ENCODE assay signal across 25 cellular contexts in genomic region chr7:149454750-149455149, GRCh38.
"Had no signal": no experiment of that assay in that cellular context is flagged by ENCODE, and none has a peak within 500 bp of the region (broad histone marks: within the 10 kb centered on the region; RNA-seq: fewer than 3 reads in every experiment).

No MANE protein-coding gene starts in this region.

- ATAC-seq: activated CD8-positive, alpha-beta memory T cell treated with anti-CD3 and anti-CD28 coated beads, Interleukin-2, amount 10 ng/mL, durations not matched to agents 7 days and 5 days; body of pancreas; K562; SK-N-SH treated with all-trans-retinoic acid at 6 μM for 48 hours; WTC11 had no signal

- H3K9me3 Mint-ChIP-seq: activated CD4-positive, alpha-beta T cell treated with anti-CD3 and anti-CD28 coated beads, Interleukin-2, amount 10 ng/mL, durations not matched to agents 24 days and 14 days; activated naive CD4-positive, alpha-beta T cell treated with anti-CD3 and anti-CD28 coated beads, Interleukin-2, amount 10 ng/mL, durations not matched to agents 7 days and 5 days; activated T-helper 2 cell treated with anti-CD3 and anti-CD28 coated beads, Interferon-gamma antibody, Interleukin-2, Interleukin-4, amounts not matched to agents 10 μg/mL and 5 μg/mL and 100 μg/mL, durations not matched to agents 14 hours and 24 hours and 36 hours; central memory CD8-positive, alpha-beta T cell; WTC11 had no signal

- H3K4me3 ChIP-seq: ascending aorta, body of pancreas, K562, Peyer's patch, SJSA1 had no signal

- H3K27ac ChIP-seq: ascending aorta, body of pancreas, Peyer's patch, RWPE1, SJSA1 had no signal

- H3K4me3 Mint-ChIP-seq: activated CD4-positive, alpha-beta T cell treated with anti-CD3 and anti-CD28 coated beads, Interleukin-2, amount 10 ng/mL, durations not matched to agents 24 days and 14 days; activated CD8-positive, alpha-beta memory T cell treated with anti-CD3 and anti-CD28 coated beads, Interleukin-2, amount 10 ng/mL, durations not matched to agents 7 days and 5 days; activated naive CD4-positive, alpha-beta T cell treated with anti-CD3 and anti-CD28 coated beads, Interleukin-2, amount 10 ng/mL, durations not matched to agents 7 days and 5 days; central memory CD8-positive, alpha-beta T cell; WTC11 had no signal

- DNase-seq: activated CD4-positive, alpha-beta T cell treated with anti-CD3 and anti-CD28 coated beads, Interleukin-2, amount 10 ng/mL, durations not matched to agents 24 days and 14 days; activated CD4-positive, CD25-positive, alpha-beta regulatory T cell treated with anti-CD3 and anti-CD28 coated beads, Interleukin-2, amount 50 U/mL, for 72 hours; activated CD8-positive, alpha-beta memory T cell treated with anti-CD3 and anti-CD28 coated beads, Interleukin-2, amount 10 ng/mL, durations not matched to agents 7 days and 5 days; activated gamma-delta T cell treated with Interleukin-2 at 50 U/mL for 16 hours; activated naive CD4-positive, alpha-beta T cell treated with anti-CD3 and anti-CD28 coated beads, Interleukin-2, amount 10 ng/mL, durations not matched to agents 7 days and 5 days; body of pancreas; Kasumi-1; NCI-H1105 treated with DMSO at 0.1 percent for 48 hours; NCI-H1436 treated with DMSO at 0.1 percent for 48 hours; NCI-H187; NCI-H2081; NCI-H510A treated with DMSO at 0.1 percent for 48 hours; NCI-H69; NK-92 treated with Interleukin-12 subunit alpha and Interleukin-12 subunit beta, amount 100 ng/mL, for 24 hours; Peyer's patch; SHP77; SW 1271 had no signal

- H3K27me3 ChIP-seq: ascending aorta, body of pancreas, Peyer's patch, SJSA1 had no signal

- H3K9me3 ChIP-seq: ascending aorta, body of pancreas, Peyer's patch, SJSA1 had no signal

- H3K27me3 Mint-ChIP-seq: activated CD4-positive, alpha-beta T cell treated with anti-CD3 and anti-CD28 coated beads, Interleukin-2, amount 10 ng/mL, durations not matched to agents 24 days and 14 days; activated CD8-positive, alpha-beta memory T cell treated with anti-CD3 and anti-CD28 coated beads, Interleukin-2, amount 10 ng/mL, durations not matched to agents 7 days and 5 days; activated naive CD4-positive, alpha-beta T cell treated with anti-CD3 and anti-CD28 coated beads, Interleukin-2, amount 10 ng/mL, durations not matched to agents 7 days and 5 days; central memory CD8-positive, alpha-beta T cell had no signal

- H3K27ac Mint-ChIP-seq: activated CD4-positive, alpha-beta T cell treated with anti-CD3 and anti-CD28 coated beads, Interleukin-2, amount 10 ng/mL, durations not matched to agents 24 days and 14 days; activated CD8-positive, alpha-beta memory T cell treated with anti-CD3 and anti-CD28 coated beads, Interleukin-2, amount 10 ng/mL, durations not matched to agents 7 days and 5 days; activated naive CD4-positive, alpha-beta T cell treated with anti-CD3 and anti-CD28 coated beads, Interleukin-2, amount 10 ng/mL, durations not matched to agents 7 days and 5 days; activated T-helper 2 cell treated with anti-CD3 and anti-CD28 coated beads, Interferon-gamma antibody, Interleukin-2, Interleukin-4, amounts not matched to agents 10 μg/mL and 5 μg/mL and 100 μg/mL, durations not matched to agents 14 hours and 24 hours and 36 hours; WTC11 had no signal
